Comparison of ENCODE assay signal across 8 cellular contexts in genomic region chr11:14907411-14908213, GRCh38. TPM values are rescaled to one million over a fixed set of nuclear protein-coding genes. Genes with fewer than 3 reads are reported as not detected.
A peak's percentile ranks its signal among the peaks of the same experiment; 100 is the strongest.
DNase-seq lines count a peak whose midpoint lies in the region; TF ChIP-seq lines count a peak whose summit lies in the region.

No MANE protein-coding gene starts in this region.

- H3K4me1 ChIP-seq in adrenal gland (replicated peaks in 1 of 2) (peaks cover 0 to 11% of the 10 kb centered on the region in 2 donors), iPS-15b (ENCODE audit: control insufficient read depth, insufficient read depth, low read length) (no peaks in the 10 kb centered on the region)

- CTCF ChIA-PET in HEK293T (lab: Yijun Ruan, JAX), result interaction anchor here (0.6 to 3.7 kb wide), 42 partner anchors 9 to 1178 kb away, joined by 3 to 74 read pairs (median 4); partner anchors contain the start of genes CALCB and CYP2R1
- CTCF ChIA-PET in RWPE1 (lab: Yijun Ruan, JAX), result interaction anchor here (0.6 to 3.2 kb wide), 22 partner anchors 12 to 1700 kb away, joined by 3 to 18 read pairs (median 4); partner anchors contain the start of gene CALCB

- H3K27ac ChIP-seq in adrenal gland (no peak overlapping the region), RWPE1 (no peak overlapping the region)

- H3K9ac ChIP-seq in iPS-15b (ENCODE audit: low read depth, low read length), result no peak overlapping the region

- H3K36me3 ChIP-seq in adrenal gland (replicated peaks in 1 of 2), result no peaks in the 10 kb centered on the region
- no peaks in the 10 kb centered on the region for H3K36me3 ChIP-seq in iPS-15b (ENCODE audit: control insufficient read depth, insufficient read depth, low read length)

- H3K9me3 ChIP-seq in adrenal gland (replicated peaks in 1 of 3) (no peaks in the 10 kb centered on the region), iPS-15b (ENCODE audit: control insufficient read depth, insufficient read depth, low read length) (no peaks in the 10 kb centered on the region)

- no peak overlapping the region for H3K4me3 ChIP-seq in GM12865 (ENCODE audit: low read depth, low read length)
- no peak overlapping the region for H3K4me3 ChIP-seq in NB4 (ENCODE audit: low read depth, low read length)
- H3K4me3 ChIP-seq in adrenal gland, result no peak overlapping the region
- H3K4me3 ChIP-seq in iPS-15b (ENCODE audit: low read depth, low read length), result peak overlapping the region; percentile 19

- peak; percentile 80 for DNase-seq in GM12865 (ENCODE audit: low read depth)
- DNase-seq in HEK293T (ENCODE audit: extremely low spot score), result peak; percentile 49
- DNase-seq in NB4 (ENCODE audit: low read depth), result peak; percentile 74
- DNase-seq in T-helper 1 cell, result peak; percentile 64 to 82 (median 79)
- peak; percentile 62 to 89 (median 72) for DNase-seq in adrenal gland
- DNase-seq in stimulated activated CD4-positive, alpha-beta T cell treated with anti-CD3 and anti-CD28 coated beads, Interleukin-15, amount 100 ng/mL, for 48 hours (ENCODE audit: low read depth in 2 of 2), result peak; percentile 78 to 82
- DNase-seq in RWPE1 (ENCODE audit: low spot score), result no peak

- POLR2A ChIA-PET in HEK293T (lab: Yijun Ruan, JAX) (interaction anchor here (1.5 to 2.0 kb wide), 4 partner anchors 16 to 167 kb away, joined by 6 to 16 read pairs (median 8); partner anchors contain the start of genes CALCB and CYP2R1), RWPE1 (lab: Yijun Ruan, JAX; ENCODE audit: low non-redundant PET) (no interaction called here)

- TF ChIP-seq POLR2A in NB4 (IDR thresholded peaks at IDR 0.05; ENCODE audit: extremely low read depth, insufficient read length), result no peak
- TF ChIP-seq POLR2A in adrenal gland (IDR thresholded peaks at IDR 0.05), result no peak

- TF ChIP-seq CTCF in GM12865 (IDR thresholded peaks at IDR 0.05; ENCODE audit: insufficient read depth, low read depth, low read length, missing control alignments) (peak; percentile 84), NB4 (IDR thresholded peaks at IDR 0.05; ENCODE audit: low read depth, low read length) (peak; percentile 83), adrenal gland (IDR thresholded peaks at IDR 0.05) (peak; percentile 51 to 75 (median 62)), RWPE1 (conservative IDR thresholded peaks at IDR 0.05; ENCODE audit: low read depth) (no peak)

- 27 to 40% (median 37%) methylated on average over 8 to 13 of the region's 13 CpGs for WGBS in adrenal gland, 4 donors

- H3K27me3 ChIP-seq in adrenal gland (peaks cover 5% of the 10 kb centered on the region), iPS-15b (ENCODE audit: control insufficient read depth, insufficient read depth, low read length) (peaks cover 3% of the 10 kb centered on the region)

- intact Hi-C loops in adrenal gland (cut with DNase I), result loop anchor here (5.0 to 10.0 kb wide), 3 partner anchors 113 to 370 kb away; no protein-coding TSS in a partner anchor

TF ChIP-seq in HEK293T, 16 proteins besides CTCF, POLR2A, EP300 and RAD21:
- TF ChIP-seq SP1 (IDR thresholded peaks at IDR 0.05), result no peak
- TF ChIP-seq BHLHE40 (IDR thresholded peaks at IDR 0.05; ENCODE audit: borderline replicate concordance), result no peak
- no peak for TF ChIP-seq HDGF (IDR thresholded peaks at IDR 0.05; ENCODE audit: borderline replicate concordance)
- TF ChIP-seq FOXK2 (IDR thresholded peaks at IDR 0.05), result no peak
- TF ChIP-seq ELF4 (IDR thresholded peaks at IDR 0.05), result no peak
- TF ChIP-seq FOXM1 (IDR thresholded peaks at IDR 0.05; ENCODE audit: borderline replicate concordance), result no peak

RNA-seq across cellular contexts. Expression of gene CYP2R1, which starts 15.6 kb away (rescaled TPM):
- 10 to 100 TPM in 1 of 8 donors, 1 to 10 TPM in 7; 5.7 to 17.9 (median 7.9) TPM for total RNA-seq in adrenal gland
- 10 to 100 TPM; 17.0 to 58.5 (median 19.9) TPM for polyA plus RNA-seq in adrenal gland
